In genomic region chr17:53806473-53806872, GRCh38 we compare ENCODE assay signal across 1 cellular context.
TF ChIP-seq lines count a peak whose summit lies in the region.

No MANE protein-coding gene starts in this region.

TF ChIP-seq in SK-N-SH treated with all-trans-retinoic acid at 6 μM for 48 hours, 23 proteins besides CTCF, POLR2A, EP300 and RAD21 (continued from another document):
- TF ChIP-seq, protein P1, sequence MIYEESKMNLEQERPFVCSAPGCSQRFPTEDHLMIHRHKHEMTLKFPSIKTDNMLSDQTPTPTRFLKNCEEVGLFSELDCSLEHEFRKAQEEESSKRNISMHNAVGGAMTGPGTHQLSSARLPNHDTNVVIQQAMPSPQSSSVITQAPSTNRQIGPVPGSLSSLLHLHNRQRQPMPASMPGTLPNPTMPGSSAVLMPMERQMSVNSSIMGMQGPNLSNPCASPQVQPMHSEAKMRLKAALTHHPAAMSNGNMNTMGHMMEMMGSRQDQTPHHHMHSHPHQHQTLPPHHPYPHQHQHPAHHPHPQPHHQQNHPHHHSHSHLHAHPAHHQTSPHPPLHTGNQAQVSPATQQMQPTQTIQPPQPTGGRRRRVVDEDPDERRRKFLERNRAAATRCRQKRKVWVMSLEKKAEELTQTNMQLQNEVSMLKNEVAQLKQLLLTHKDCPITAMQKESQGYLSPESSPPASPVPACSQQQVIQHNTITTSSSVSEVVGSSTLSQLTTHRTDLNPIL (CRISPR knock-in tag; IDR thresholded peaks at IDR 0.05; ENCODE audit: low read depth): no peak
- no peak for TF ChIP-seq OSR1 (CRISPR knock-in tag; IDR thresholded peaks at IDR 0.05)
- TF ChIP-seq ISL1 (CRISPR knock-in tag; IDR thresholded peaks at IDR 0.05): peak; percentile 93
- peak; percentile 27; the same call in 1 of the 2 replicates for TF ChIP-seq TCF4 (CRISPR knock-in tag; IDR thresholded peaks at IDR 0.05; ENCODE audit: borderline replicate concordance)
